8 cellular contexts compared by ENCODE assay signal in the genomic region with DNA sequence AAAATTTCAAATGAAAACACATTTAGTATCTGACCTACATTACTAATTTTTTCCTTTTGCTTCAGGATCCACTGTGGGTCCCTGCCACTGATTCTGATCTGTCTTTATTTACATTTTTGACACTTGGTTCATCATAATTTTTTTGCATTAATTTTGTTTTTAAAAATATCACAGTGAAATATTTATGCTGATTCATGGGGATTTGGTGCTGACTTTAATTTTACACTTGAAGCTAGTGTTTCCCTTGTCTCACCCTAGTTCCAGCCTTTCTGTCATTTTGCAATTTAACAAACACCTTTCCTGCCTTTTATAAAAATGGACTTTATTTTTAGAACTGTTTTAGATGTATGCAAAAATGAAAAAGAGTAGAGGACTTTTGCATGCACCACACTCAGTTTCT.
"Had no signal": no experiment of that assay in that cellular context is flagged by ENCODE, and none has a peak within 500 bp of the region (broad histone marks: within the 10 kb centered on the region; RNA-seq: fewer than 3 reads in every experiment).

No MANE protein-coding gene starts in this region.

- FAIRE-seq: G401.6, GM12878, GM12891, GM12892, GM18507, GM19239 had no signal

- DNase-seq: GDM1, GF-D8 had no signal

- H3K4me3 ChIP-seq: GM12878 had no signal

- ATAC-seq: GM12878 had no signal
